In genomic region chr1:200938955-200939354, GRCh38 we compare ENCODE assay signal across 20 cellular contexts. TPM values are rescaled to one million over a fixed set of nuclear protein-coding genes. Genes with fewer than 3 reads are reported as not detected.
DNase-seq lines count a peak whose midpoint lies in the region; ATAC-seq, FAIRE-seq and TF ChIP-seq lines count a peak whose summit lies in the region.
"Had no signal": no experiment of that assay in that cellular context is flagged by ENCODE, and none has a peak within 500 bp of the region (broad histone marks: within the 10 kb centered on the region; RNA-seq: fewer than 3 reads in every experiment).

No MANE protein-coding gene starts in this region.

- peak; percentile 54 for ATAC-seq in T-helper 17 cell
- peak; percentile 52 to 71 for ATAC-seq in lower lobe of right lung
- ATAC-seq in left ventricle myocardium superior = no peak
- ATAC-seq: body of pancreas had no signal

- H3K27me3 ChIP-seq in lower lobe of right lung (ENCODE audit: low read depth) = no peaks in the 10 kb centered on the region
- H3K27me3 ChIP-seq: body of pancreas, neural progenitor cell had no signal

- no peaks in the 10 kb centered on the region for H3K4me1 ChIP-seq in lower lobe of right lung
- H3K4me1 ChIP-seq: body of pancreas, neural progenitor cell had no signal

- no peak overlapping the region for H3K27ac ChIP-seq in lower lobe of right lung
- H3K27ac ChIP-seq: 22Rv1, body of pancreas, neural progenitor cell had no signal

- DNase-seq in NK-92 treated with Interleukin-12 subunit alpha and Interleukin-12 subunit beta, amount 100 ng/mL, for 24 hours (lab: John Stamatoyannopoulos, UW) = peak; percentile 56
- DNase-seq in NK-92 (lab: John Stamatoyannopoulos, UW; ENCODE audit: unreplicated experiment) (no peak), Kasumi-1 (lab: John Stamatoyannopoulos, UW) (peak; percentile 91 to 92), T-helper 17 cell (no peak), lower lobe of right lung (peak; percentile 53), HuH-7 (ENCODE audit: low spot score) (no peak), D721Med (ENCODE audit: insufficient read length, low spot score) (no peak), left ventricle myocardium superior (no peak)
- DNase-seq: activated B cell treated with CpG ODN at 0.5 μM for 24 hours; activated T-cell treated with anti-CD3 and anti-CD28 coated beads, Interleukin-2, amount 50 U/mL, for 4 hours; effector CD8-positive, alpha-beta T cell; GOT3; NCI-H2029; NCI-H526 treated with DMSO at 0.1 percent for 48 hours; SHP77 treated with DMSO at 0.1 percent for 48 hours had no signal

- FAIRE-seq in D721Med (lab: Jason Lieb, UNC) = no peak

- peaks cover 5% of the 10 kb centered on the region for H3K27me3 Mint-ChIP-seq in T-helper 17 cell

- H3K4me1 Mint-ChIP-seq in T-helper 17 cell = no peaks in the 10 kb centered on the region
- H3K4me1 Mint-ChIP-seq: activated B cell treated with CpG ODN at 0.5 μM for 24 hours, neural progenitor cell had no signal

- H3K4me3 Mint-ChIP-seq in T-helper 17 cell = no peak overlapping the region
- H3K4me3 Mint-ChIP-seq: activated B cell treated with CpG ODN at 0.5 μM for 24 hours; activated T-cell treated with anti-CD3 and anti-CD28 coated beads, Interleukin-2, amount 50 U/mL, for 4 hours; neural progenitor cell had no signal

- no peak overlapping the region for H3K27ac Mint-ChIP-seq in T-helper 17 cell
- H3K27ac Mint-ChIP-seq: activated B cell treated with CpG ODN at 0.5 μM for 24 hours, neural progenitor cell had no signal

- intact Hi-C loops in lower lobe of right lung (cut with DNase I) = no loop called here
- intact Hi-C loops in left ventricle myocardium superior (cut with micrococcal nuclease) = no loop called here

- H3K36me3 Mint-ChIP-seq in T-helper 17 cell (ENCODE audit: low read depth) = no peaks in the 10 kb centered on the region
- H3K36me3 Mint-ChIP-seq: neural progenitor cell had no signal

- TF ChIP-seq CTCF in lower lobe of right lung (IDR thresholded peaks at IDR 0.05) (no peak), D721Med (IDR thresholded peaks at IDR 0.05; ENCODE audit: insufficient read depth, missing control alignments) (no peak)

- H3K9me3 ChIP-seq in T-helper 17 cell (ENCODE audit: control insufficient read depth, low read length, poor library complexity, severe bottlenecking) = no peaks in the 10 kb centered on the region
- H3K9me3 ChIP-seq in lower lobe of right lung = no peaks in the 10 kb centered on the region
- H3K9me3 ChIP-seq: body of pancreas had no signal

- H3K36me3 ChIP-seq in lower lobe of right lung = no peaks in the 10 kb centered on the region

- H3K4me3 ChIP-seq in lower lobe of right lung = no peak overlapping the region
- H3K4me3 ChIP-seq: body of pancreas, neural progenitor cell had no signal

RNA-seq across cellular contexts. Expression of gene INAVA, which starts 44.3 kb away (rescaled TPM):
- total RNA-seq in T-helper 17 cell = under 1 TPM; 0.25 to 0.39 TPM
- 7.8 TPM for total RNA-seq in lower lobe of right lung
- total RNA-seq in left ventricle myocardium superior = 0.05 TPM
- total RNA-seq: lung microvascular endothelial cell, subcutaneous adipose tissue had no signal

Comparison
In these comparisons a context has a peak if more than half of its experiments do, and no peak if none do; other contexts are left out.
1. DNase-seq: peak in NK-92 treated with Interleukin-12 subunit alpha and Interleukin-12 subunit beta, amount 100 ng/mL, for 24 hours (single experiment), Kasumi-1 (2 of 2) and lower lobe of right lung (single experiment); none in NK-92 (single experiment), T-helper 17 cell (0 of 3), HuH-7 (single experiment), D721Med (single experiment) and left ventricle myocardium superior (single experiment).